In genomic region chr12:10879-11812, GRCh38 we compare ENCODE assay signal across 12 cellular contexts. TPM values are rescaled to one million over a fixed set of nuclear protein-coding genes. Genes with fewer than 3 reads are reported as not detected.
DNase-seq lines count a peak whose midpoint lies in the region; ATAC-seq and TF ChIP-seq lines count a peak whose summit lies in the region.
"Not testable (repeated sequence)": the region's sequence is repeated elsewhere in the genome, so short reads cannot be mapped to it uniquely, and the experiment has no call there.
"Had no signal": no experiment of that assay in that cellular context is flagged by ENCODE, and none has a peak within 500 bp of the region (broad histone marks: within the 10 kb centered on the region; RNA-seq: fewer than 3 reads in every experiment).

No MANE protein-coding gene starts in this region.

- H3K9me2 ChIP-seq in MM.1S (replicated peaks; ENCODE audit: insufficient read depth, low read length) = not testable (repeated sequence)

- TF ChIP-seq CTCF in C4-2B (conservative IDR thresholded peaks at IDR 0.05) (peak; percentile 48), MM.1S (IDR thresholded peaks at IDR 0.05; ENCODE audit: low read length) (peak; percentile 25), WTC11 (IDR thresholded peaks at IDR 0.05) (0 out of 2 replicates have a peak, but pooled peaks have one; percentile 26), MCF 10A (IDR thresholded peaks at IDR 0.05; ENCODE audit: unreplicated experiment) (peak; percentile 21), glutamatergic neuron (IDR thresholded peaks at IDR 0.05; ENCODE audit: partially characterized antibody, unreplicated experiment) (peak; percentile 48), neural crest cell (conservative IDR thresholded peaks at IDR 0.05) (peak; percentile 42)
- TF ChIP-seq CTCF in lung (IDR thresholded peaks at IDR 0.05; ENCODE audit: control extremely low read depth, extremely low read depth) = not testable (repeated sequence)

- POLR2A ChIA-PET in WTC11 (lab: Charles Lee); MCF 10A (lab: Yijun Ruan, JAX): not testable (repeated sequence)

- not testable (repeated sequence) for ATAC-seq in WTC11; lung (ENCODE audit: insufficient read depth, low FRiP score)
- peak; percentile 16 for ATAC-seq in stimulated activated memory B cell treated with anti-CD40 and anti-IgM and Interleukin-4, amounts not matched to agents 10 μg/mL and 1 μg/mL and 100 μg/mL, for 72 hours

- not testable (repeated sequence) for H3K4me1 Mint-ChIP-seq in WTC11; MCF 10A (ENCODE audit: insufficient read depth, unreplicated experiment); glutamatergic neuron (ENCODE audit: low read depth, unreplicated experiment); neural crest cell; stimulated activated memory B cell treated with anti-CD40 and anti-IgM and Interleukin-4, amounts not matched to agents 10 μg/mL and 1 μg/mL and 100 μg/mL, for 72 hours

- H3K9me3 ChIP-seq in MM.1S (replicated peaks; ENCODE audit: insufficient read depth, low read length); lung (ENCODE audit: control insufficient read depth in 2 of 2, insufficient read depth in 1 of 2, low read length in 1 of 2): not testable (repeated sequence)

- not testable (repeated sequence) for H3F3A ChIP-seq in MM.1S (ENCODE audit: insufficient read depth, low read length)

- intact Hi-C loops in MCF 10A (cut with micrococcal nuclease) = not testable (repeated sequence)

- not testable (repeated sequence) for DNase-seq in MM.1S; WTC11 (ENCODE audit: low spot score); MCF 10A (ENCODE audit: unreplicated experiment); glutamatergic neuron; neural crest cell (ENCODE audit: low read depth, low spot score)
- DNase-seq in lung (ENCODE audit: low spot score) = peak; percentile 11

- H4K20me1 ChIP-seq in MM.1S (ENCODE audit: insufficient read depth, low read length) = not testable (repeated sequence)

- H3K36me3 ChIP-seq in MM.1S (replicated peaks; ENCODE audit: insufficient read depth, low read length); lung (ENCODE audit: control insufficient read depth in 2 of 2, insufficient read depth in 2 of 2, low read length in 2 of 2): not testable (repeated sequence)

- not testable (repeated sequence) for H3K27ac ChIP-seq in C4-2B; MM.1S (ENCODE audit: low read length); lung (ENCODE audit: low read depth in 1 of 2, low read length in 1 of 2)

- not testable (repeated sequence) for H3K4me3 ChIP-seq in MM.1S (ENCODE audit: low read length); lung

- H3K27me3 ChIP-seq in MM.1S (replicated peaks; ENCODE audit: insufficient read depth, low read length); lung (ENCODE audit: control insufficient read depth, insufficient read depth): not testable (repeated sequence)

- not testable (repeated sequence) for H3K27ac Mint-ChIP-seq in WTC11; MCF 10A (ENCODE audit: low read depth, unreplicated experiment); glutamatergic neuron (ENCODE audit: unreplicated experiment); neural crest cell (ENCODE audit: unreplicated experiment); stimulated activated memory B cell treated with anti-CD40 and anti-IgM and Interleukin-4, amounts not matched to agents 10 μg/mL and 1 μg/mL and 100 μg/mL, for 72 hours

- not testable (repeated sequence) for H3K4me3 Mint-ChIP-seq in WTC11; MCF 10A (ENCODE audit: unreplicated experiment); glutamatergic neuron (ENCODE audit: unreplicated experiment); neural crest cell; stimulated activated memory B cell treated with anti-CD40 and anti-IgM and Interleukin-4, amounts not matched to agents 10 μg/mL and 1 μg/mL and 100 μg/mL, for 72 hours

- H3K4me1 ChIP-seq in MM.1S (ENCODE audit: low read length); lung (ENCODE audit: control insufficient read depth in 2 of 2, insufficient read depth in 2 of 2, low read length in 2 of 2): not testable (repeated sequence)

- WGBS in lung, 2 donors = 80 to 83% methylated on average over 26 to 44 of the region's 81 CpGs

- CTCF ChIA-PET in WTC11 (lab: Charles Lee); MCF 10A (lab: Yijun Ruan, JAX): not testable (repeated sequence)

- TSS peak; percentile 28 for BruUV-seq in MCF 10A (replicated peaks; lab: Mats Ljungman, UMichigan)

- H3K9ac ChIP-seq in MM.1S (ENCODE audit: low read length) = not testable (repeated sequence)

- not testable (repeated sequence) for H2AFZ ChIP-seq in MM.1S (ENCODE audit: low read length)

- not testable (repeated sequence) for H3K79me2 ChIP-seq in MM.1S (ENCODE audit: low read length)

- not testable (repeated sequence) for H3K4me2 ChIP-seq in MM.1S (ENCODE audit: low read depth, low read length)

- H3K27me3 Mint-ChIP-seq in WTC11 (ENCODE audit: low read depth); MCF 10A (ENCODE audit: insufficient read depth, unreplicated experiment); glutamatergic neuron (ENCODE audit: unreplicated experiment); neural crest cell (ENCODE audit: low read depth); stimulated activated memory B cell treated with anti-CD40 and anti-IgM and Interleukin-4, amounts not matched to agents 10 μg/mL and 1 μg/mL and 100 μg/mL, for 72 hours: not testable (repeated sequence)

- not testable (repeated sequence) for H3K9me3 Mint-ChIP-seq in WTC11; MCF 10A (ENCODE audit: unreplicated experiment); glutamatergic neuron (ENCODE audit: unreplicated experiment); neural crest cell; stimulated activated memory B cell treated with anti-CD40 and anti-IgM and Interleukin-4, amounts not matched to agents 10 μg/mL and 1 μg/mL and 100 μg/mL, for 72 hours

- not testable (repeated sequence) for H3K36me3 Mint-ChIP-seq in WTC11; MCF 10A (ENCODE audit: insufficient read depth, unreplicated experiment); glutamatergic neuron (ENCODE audit: unreplicated experiment); neural crest cell (ENCODE audit: low read depth); stimulated activated memory B cell treated with anti-CD40 and anti-IgM and Interleukin-4, amounts not matched to agents 10 μg/mL and 1 μg/mL and 100 μg/mL, for 72 hours

RNA-seq across cellular contexts. Expression of gene IQSEC3, which starts 55.4 kb away (rescaled TPM):
- total RNA-seq in WTC11 (2021) = 1.7 to 2.6 TPM (median 2.2 TPM) in 3 replicates
- not detected in 2 replicates for total RNA-seq in MCF 10A (2022)
- total RNA-seq in glutamatergic neuron (ENCODE audit: unreplicated experiment) = 41.4 TPM
- total RNA-seq in lung = 1 to 10 TPM in 1 of 2 donors, under 1 TPM in 1; 0.51 to 7.5 TPM
- polyA plus RNA-seq in lung = 1 to 10 TPM in 1 of 2 donors, under 1 TPM in 1; 0.29 to 2.5 TPM
- total RNA-seq in neural crest cell = 0.34 and 1.1 TPM in 2 replicates
- total RNA-seq: HT1080, IMR-90 had no signal
- polyA plus RNA-seq: BJ; CD8-positive, alpha-beta memory T cell had no signal
